Comparison of ENCODE assay signal across 1 cellular context in the genomic region with DNA sequence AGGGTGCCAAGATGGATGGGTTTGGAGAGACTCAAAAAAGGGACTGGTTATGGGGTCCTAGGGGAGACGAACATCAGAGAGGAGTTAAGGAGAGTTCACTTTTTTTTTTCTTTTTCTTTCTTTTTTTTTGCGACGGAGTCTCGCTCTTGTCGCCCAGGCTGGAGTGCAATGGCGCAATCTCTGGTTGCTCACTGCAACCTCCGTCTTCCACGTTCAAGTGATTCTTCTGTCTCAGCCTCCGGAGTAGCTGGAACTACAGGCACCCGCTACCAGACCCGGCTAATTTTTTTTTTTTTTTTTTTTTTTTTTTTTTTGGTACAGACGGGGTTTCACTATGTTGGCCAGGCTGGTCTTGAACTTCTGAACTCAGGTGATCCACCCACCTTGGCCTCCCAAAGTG.
TF ChIP-seq lines count a peak whose summit lies in the region.

No MANE protein-coding gene starts in this region.

TF ChIP-seq in GM23338, 12 proteins besides CTCF, POLR2A, EP300 and RAD21 (continued from another document):
- TF ChIP-seq ETS1 (IDR thresholded peaks at IDR 0.05) (no peak), POLR2AphosphoS5 (IDR thresholded peaks at IDR 0.05; ENCODE audit: low read depth) (no peak), ZNF462 (CRISPR knock-in tag; IDR thresholded peaks at IDR 0.05) (no peak), REST (IDR thresholded peaks at IDR 0.05; ENCODE audit: unreplicated experiment) (no peak), ZNF331 (CRISPR knock-in tag; IDR thresholded peaks at IDR 0.05; ENCODE audit: low read depth) (no peak), NANOG (IDR thresholded peaks at IDR 0.05; ENCODE audit: borderline replicate concordance) (no peak)
